21 cellular contexts compared by ENCODE assay signal in the genomic region with DNA sequence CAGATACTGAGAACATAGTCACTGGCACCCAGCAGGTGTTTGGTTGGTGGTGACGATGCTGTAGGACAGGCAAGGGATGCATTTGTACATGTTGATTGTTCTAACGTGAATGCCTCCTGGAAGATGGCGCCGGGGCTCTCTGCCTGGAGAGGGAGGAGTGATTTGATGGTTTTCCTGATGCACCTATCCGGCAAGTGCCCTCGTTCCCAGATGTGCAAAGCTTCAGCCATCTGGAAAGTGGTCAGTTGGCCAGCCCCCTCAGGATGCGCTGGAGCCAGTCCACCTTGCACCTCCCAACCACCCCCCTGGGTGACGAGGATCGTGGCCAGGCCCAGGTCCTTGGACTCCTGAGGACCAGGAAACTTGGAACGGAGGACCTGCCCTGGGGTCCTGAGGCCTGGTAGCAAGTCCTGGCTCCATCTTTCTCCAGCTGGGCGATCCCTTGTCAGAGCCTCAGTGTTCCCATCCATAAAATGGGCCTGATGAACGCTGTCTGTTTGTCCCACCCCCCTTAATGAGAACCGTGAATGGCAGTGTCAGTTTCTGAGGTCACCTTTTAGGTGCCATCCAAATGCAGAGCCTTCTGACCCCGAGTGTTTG. TPM values are rescaled to one million over a fixed set of nuclear protein-coding genes. Genes with fewer than 3 reads are reported as not detected.
DNase-seq lines count a peak whose midpoint lies in the region; ATAC-seq, FAIRE-seq and TF ChIP-seq lines count a peak whose summit lies in the region.
"Had no signal": no experiment of that assay in that cellular context is flagged by ENCODE, and none has a peak within 500 bp of the region (broad histone marks: within the 10 kb centered on the region; RNA-seq: fewer than 3 reads in every experiment).

No MANE protein-coding gene starts in this region.

- CTCF ChIA-PET in K562 (lab: Yijun Ruan, JAX; ENCODE audit: low intra/inter-chr PET ratio) = no interaction called here

- no peak overlapping the region for H2AFZ ChIP-seq in K562 (ENCODE audit: low read depth, low read length)

- peaks cover 0 to under 1% of the 10 kb centered on the region in 2 donors for H3K9me3 Mint-ChIP-seq in natural killer cell
- H3K9me3 Mint-ChIP-seq: stimulated activated naive CD8-positive, alpha-beta T cell treated with anti-CD3 and anti-CD28 coated beads, Interleukin-15, Interleukin-2, amounts not matched to agents 100 ng/mL and 50 ng/mL, for 24 hours had no signal

- BruUV-seq in K562 (replicated peaks; lab: Mats Ljungman, UMichigan) = no TSS peak

- no peaks in the 10 kb centered on the region for H3K79me2 ChIP-seq in K562 (ENCODE audit: control insufficient read depth, insufficient read depth, low read length)

- H3K27me3 ChIP-seq in BLaER1 (no peaks in the 10 kb centered on the region), K562 (ENCODE audit: control insufficient read depth in 2 of 2, insufficient read depth in 2 of 2, low read length in 2 of 2) (peaks cover 5 to 43% of the 10 kb centered on the region in 2 experiments; a peak in 4 of 5 replicates)
- H3K27me3 ChIP-seq: gastroesophageal sphincter, upper lobe of left lung had no signal

- H3K36me3 Mint-ChIP-seq in natural killer cell = no peaks in the 10 kb centered on the region

- H3K4me3 ChIP-seq in BLaER1 (no peak overlapping the region), K562 (no peak overlapping the region)
- H3K4me3 ChIP-seq: gastroesophageal sphincter, HAP-1, upper lobe of left lung had no signal

- POLR2A ChIA-PET in K562 (lab: Yijun Ruan, JAX) = no interaction called here

- H3K4me1 ChIP-seq in BLaER1 (peaks cover 69% of the 10 kb centered on the region), K562 (replicated peaks in 1 of 2; ENCODE audit: control insufficient read depth in 2 of 2, insufficient read depth in 2 of 2, low read length in 2 of 2) (peaks cover 4 to 29% of the 10 kb centered on the region in 2 experiments; a peak in 3 of 5 replicates)
- H3K4me1 ChIP-seq: Caco-2, HAP-1 had no signal

- H3K27me3 Mint-ChIP-seq in natural killer cell (ENCODE audit: low read depth in 2 of 2) = peaks cover 0 to 11% of the 10 kb centered on the region in 2 donors

- no peak for TF ChIP-seq POLR2A in K562 (conservative IDR thresholded peaks at IDR 0.05)

- TF ChIP-seq RAD21 in K562 (CRISPR knock-in tag; conservative IDR thresholded peaks at IDR 0.05 in 1 of 2, IDR thresholded peaks at IDR 0.05 in 1 of 2) = no peak

- no peak overlapping the region for H3K9ac ChIP-seq in BLaER1
- H3K9ac ChIP-seq in K562 (ENCODE audit: insufficient read depth in 1 of 2, low read depth in 2 of 2, low read length in 2 of 2) = no peak overlapping the region; a peak in 2 of 4 replicates

- DNase-seq in 8988T = peak; percentile 7
- DNase-seq in K562 (ENCODE audit: extremely low read depth in 1 of 4, low spot score in 3 of 4) = no peak
- DNase-seq in natural killer cell = peak; percentile 7
- DNase-seq in hypothalamus (lab: John Stamatoyannopoulos, UW) = no peak
- no peak for DNase-seq in HUDEP-2 (lab: John Stamatoyannopoulos, UW; ENCODE audit: unreplicated experiment in 76 of 76)
- DNase-seq in HPDE6-E6E7 (ENCODE audit: extremely low spot score) = no peak
- DNase-seq: activated CD4-positive, alpha-beta T cell treated with anti-CD3 and anti-CD28 coated beads for 1 hour; NCI-H1436; stimulated activated CD4-positive, alpha-beta T cell treated with anti-CD3 and anti-CD28 coated beads, Interleukin-2, amount 100 ng/mL, for 24 hours; T1000 had no signal

- H4K20me1 ChIP-seq in BLaER1 (no peaks in the 10 kb centered on the region), K562 (replicated peaks; ENCODE audit: control insufficient read depth, insufficient read depth, low read length) (no peaks in the 10 kb centered on the region; the same call in 1 of the 2 replicates)

- H3K27ac Mint-ChIP-seq in natural killer cell = no peak overlapping the region
- H3K27ac Mint-ChIP-seq: activated T-helper 2 cell treated with anti-CD3 and anti-CD28 coated beads, Interferon-gamma antibody, Interleukin-2, Interleukin-4, amounts not matched to agents 10 μg/mL and 5 μg/mL and 100 μg/mL, durations not matched to agents 14 hours and 24 hours and 36 hours; stimulated activated naive CD8-positive, alpha-beta T cell treated with anti-CD3 and anti-CD28 coated beads, Interleukin-15, Interleukin-2, amounts not matched to agents 100 ng/mL and 50 ng/mL, for 24 hours had no signal

- intact Hi-C loops in K562 (cut with micrococcal nuclease) (no loop called here), natural killer cell (cut with micrococcal nuclease) (no loop called here)

- H3K36me3 ChIP-seq in BLaER1 (no peaks in the 10 kb centered on the region), K562 (ENCODE audit: control insufficient read depth, insufficient read depth, low read length) (no peaks in the 10 kb centered on the region)
- H3K36me3 ChIP-seq: gastroesophageal sphincter, HAP-1, upper lobe of left lung had no signal

- H3K4me2 ChIP-seq in BLaER1 = peak overlapping the region; percentile 44; the same call in 1 of the 2 replicates
- H3K4me2 ChIP-seq in K562 (ENCODE audit: insufficient read depth, low read length) = no peak overlapping the region

- 29% methylated on average over 13 of the region's 14 CpGs for WGBS in K562 (ENCODE audit: insufficient coverage, low coverage, missing lambda C conversion rate)

- in situ Hi-C loops in K562 (cut with MboI) = no loop called here

- FAIRE-seq in K562 (lab: Jason Lieb, UNC) = no peak

- H3K4me1 Mint-ChIP-seq in natural killer cell = peaks cover 8 to 24% of the 10 kb centered on the region in 2 donors

- ATAC-seq in K562 = no peak
- ATAC-seq in natural killer cell = no peak
- no peak for ATAC-seq in HG02852 (IDR thresholded peaks at IDR 0.05; ENCODE audit: unreplicated experiment)
- ATAC-seq: esophagus mucosa, Panc1 had no signal

- no peak for TF ChIP-seq EP300 in K562 (IDR thresholded peaks at IDR 0.05; ENCODE audit: low read length)

- H3K9me3 ChIP-seq in BLaER1 (no peaks in the 10 kb centered on the region), K562 (replicated peaks; ENCODE audit: control insufficient read depth, insufficient read depth, low read depth, low read length) (no peaks in the 10 kb centered on the region)
- H3K9me3 ChIP-seq: Caco-2, gastroesophageal sphincter, HAP-1, upper lobe of left lung had no signal

- H3K4me3 Mint-ChIP-seq in natural killer cell = no peak overlapping the region
- H3K4me3 Mint-ChIP-seq: stimulated activated naive CD8-positive, alpha-beta T cell treated with anti-CD3 and anti-CD28 coated beads, Interleukin-15, Interleukin-2, amounts not matched to agents 100 ng/mL and 50 ng/mL, for 24 hours had no signal

- H3K27ac ChIP-seq in BLaER1 (peak overlapping the region; percentile 73; the same call in 1 of the 2 replicates), K562 (ENCODE audit: extremely low read depth, low read depth, low read length) (no peak overlapping the region)
- H3K27ac ChIP-seq: gastroesophageal sphincter, upper lobe of left lung had no signal

- TF ChIP-seq CTCF in K562 (IDR thresholded peaks at IDR 0.05 in 2 of 3, conservative IDR thresholded peaks at IDR 0.05 in 1 of 3; ENCODE audit: insufficient read depth in 2 of 3, low read depth in 1 of 3, low read length in 3 of 3) (no peak), natural killer cell (IDR thresholded peaks at IDR 0.05) (no peak)

- H3K9me1 ChIP-seq in K562 (ENCODE audit: control insufficient read depth, insufficient read depth, low read length) = no peaks in the 10 kb centered on the region

RNA-seq across cellular contexts. Expression of gene RNU6ATAC, which starts 23.6 kb away (rescaled TPM):
- not detected in 2 replicates for total RNA-seq in K562 (2011; cell fraction: chromatin; rRNA removed; ENCODE audit: low replicate concordance)
- total RNA-seq in K562 (2011; cell fraction: nucleolus; rRNA removed) = under 0.01 TPM in 2 replicates
- total RNA-seq in K562 (2011; cell fraction: nucleoplasm; rRNA removed) = under 0.01 TPM in 1 of 2 replicates, not detected in the other
- not detected in 2 replicates for total RNA-seq in K562 (2014; rRNA removed)
- 3,061 and 4,723 TPM in 2 replicates for total RNA-seq in K562 (2014; rRNA removed; fragmentation: Illumina TruSeq; extraction: Trizol)
- 352 and 491 TPM in 2 replicates for total RNA-seq in K562 (2015; rRNA removed; fragmentation: Illumina TruSeq; extraction: Trizol)
- 143 and 200 TPM in 2 replicates for total RNA-seq in K562 (2021)
- polyA plus RNA-seq in K562 (2011; rRNA removed) = not detected in 2 replicates
- not detected in 2 replicates for polyA plus RNA-seq in K562 (2011; cell fraction: cytosol; rRNA removed)
- not detected in 2 replicates for polyA plus RNA-seq in K562 (2011; cell fraction: nucleus; rRNA removed)
- not detected in 2 replicates for polyA plus RNA-seq in K562 (2012)
- not detected in 2 replicates for polyA plus RNA-seq in K562 (2014; fragmentation: Illumina TruSeq; extraction: Trizol)
- not detected for polyA plus RNA-seq in K562 (2014; fragmentation: Nextera tagmentation; extraction: Ambion mirVana)
- not detected in 2 replicates for polyA plus RNA-seq in K562 (2014; rRNA removed)
- 1,988 and 3,166 TPM in 2 replicates for polyA minus RNA-seq in K562 (2011; rRNA and poly(A)+ RNA removed)
- polyA minus RNA-seq in K562 (2011; cell fraction: cytosol; rRNA and poly(A)+ RNA removed) = 917 and 3,812 TPM in 2 replicates
- under 0.01 TPM in 2 replicates for polyA minus RNA-seq in K562 (2011; cell fraction: nucleus; rRNA and poly(A)+ RNA removed)
- 10 to 100 TPM; 26.2 to 30.8 (median 30.2) TPM for total RNA-seq in natural killer cell
- total RNA-seq: gastroesophageal sphincter, omental fat pad had no signal

RNA-seq across cellular contexts. Expression of gene WDR5, which starts 52.0 kb away (rescaled TPM):
- 30.3 and 49.8 TPM in 2 replicates for total RNA-seq in K562 (2011; cell fraction: chromatin; rRNA removed; ENCODE audit: low replicate concordance)
- total RNA-seq in K562 (2011; cell fraction: nucleolus; rRNA removed) = 28.3 and 32.7 TPM in 2 replicates
- 25.4 and 26.2 TPM in 2 replicates for total RNA-seq in K562 (2011; cell fraction: nucleoplasm; rRNA removed)
- total RNA-seq in K562 (2014; rRNA removed) (34.6 and 50.0 TPM in 2 replicates), K562 (2014; rRNA removed; fragmentation: Illumina TruSeq; extraction: Trizol) (33.4 and 37.0 TPM in 2 replicates), K562 (2015; rRNA removed; fragmentation: Illumina TruSeq; extraction: Trizol) (43.5 and 43.7 TPM in 2 replicates), K562 (2021) (55.8 and 56.8 TPM in 2 replicates), natural killer cell (10 to 100 TPM; 12.9 to 18.6 (median 15.9) TPM)
- polyA plus RNA-seq in K562 (2011; rRNA removed) (33.8 and 38.6 TPM in 2 replicates), K562 (2014; fragmentation: Illumina TruSeq; extraction: Trizol) (56.3 and 59.8 TPM in 2 replicates), K562 (2014; fragmentation: Nextera tagmentation; extraction: Ambion mirVana) (1 to 10 TPM; 3.0 TPM), K562 (2014; rRNA removed) (42.1 and 49.3 TPM in 2 replicates)
- polyA plus RNA-seq in K562 (2011; cell fraction: cytosol; rRNA removed) = 39.4 and 44.2 TPM in 2 replicates
- polyA plus RNA-seq in K562 (2011; cell fraction: nucleus; rRNA removed) = 63.7 and 79.3 TPM in 2 replicates
- 34.4 and 45.7 TPM in 2 replicates for polyA plus RNA-seq in K562 (2012)
- polyA minus RNA-seq in K562 (2011; rRNA and poly(A)+ RNA removed) = 18.7 and 22.5 TPM in 2 replicates
- 25.8 and 27.6 TPM in 2 replicates for polyA minus RNA-seq in K562 (2011; cell fraction: cytosol; rRNA and poly(A)+ RNA removed)
- polyA minus RNA-seq in K562 (2011; cell fraction: nucleus; rRNA and poly(A)+ RNA removed) = 16.7 and 22.0 TPM in 2 replicates

Comparison
In these comparisons a context has a peak if more than half of its experiments do, and no peak if none do; other contexts are left out.
1. DNase-seq: peak in 8988T (single experiment) and natural killer cell (single experiment); none in K562 (0 of 4), hypothalamus (0 of 51), HUDEP-2 (0 of 76) and HPDE6-E6E7 (single experiment).